In genomic region chr2:141517852-141518421, GRCh38 we compare ENCODE assay signal across 19 cellular contexts.
"Had no signal": no experiment of that assay in that cellular context is flagged by ENCODE, and none has a peak within 500 bp of the region (broad histone marks: within the 10 kb centered on the region; RNA-seq: fewer than 3 reads in every experiment).

No MANE protein-coding gene starts in this region.

- H3K27ac ChIP-seq: foreskin keratinocyte, left ventricle myocardium inferior, lower lobe of right lung, right atrium auricular region, sigmoid colon, skin epidermis, stomach had no signal

- FAIRE-seq: endothelial cell of umbilical vein, kidney had no signal

- H3K36me3 ChIP-seq: left ventricle myocardium inferior, lower lobe of right lung, right atrium auricular region, sigmoid colon, stomach had no signal

- H3K4me3 ChIP-seq: left ventricle myocardium inferior, lower lobe of right lung, right atrium auricular region, sigmoid colon, skin epidermis, stomach had no signal

- H3K27me3 ChIP-seq: foreskin keratinocyte, right atrium auricular region, sigmoid colon, stomach had no signal

- DNase-seq: effector CD4-positive, alpha-beta T cell; endodermal cell; erythroblast; immature natural killer cell; kidney; left cardiac atrium; left ventricle myocardium inferior; lower lobe of right lung; natural killer cell; posterior cingulate gyrus; sigmoid colon; stimulated activated CD4-positive, alpha-beta T cell treated with anti-CD3 and anti-CD28 coated beads, Interleukin-2, amount 100 ng/mL, for 24 hours; stimulated activated CD4-positive, alpha-beta T cell treated with anti-CD3 and anti-CD28 coated beads, Interleukin-4, amount 100 ng/mL, for 4 hours; stimulated activated naive CD4-positive, alpha-beta T cell; stomach had no signal
